8 cellular contexts compared by ENCODE assay signal in the genomic region with DNA sequence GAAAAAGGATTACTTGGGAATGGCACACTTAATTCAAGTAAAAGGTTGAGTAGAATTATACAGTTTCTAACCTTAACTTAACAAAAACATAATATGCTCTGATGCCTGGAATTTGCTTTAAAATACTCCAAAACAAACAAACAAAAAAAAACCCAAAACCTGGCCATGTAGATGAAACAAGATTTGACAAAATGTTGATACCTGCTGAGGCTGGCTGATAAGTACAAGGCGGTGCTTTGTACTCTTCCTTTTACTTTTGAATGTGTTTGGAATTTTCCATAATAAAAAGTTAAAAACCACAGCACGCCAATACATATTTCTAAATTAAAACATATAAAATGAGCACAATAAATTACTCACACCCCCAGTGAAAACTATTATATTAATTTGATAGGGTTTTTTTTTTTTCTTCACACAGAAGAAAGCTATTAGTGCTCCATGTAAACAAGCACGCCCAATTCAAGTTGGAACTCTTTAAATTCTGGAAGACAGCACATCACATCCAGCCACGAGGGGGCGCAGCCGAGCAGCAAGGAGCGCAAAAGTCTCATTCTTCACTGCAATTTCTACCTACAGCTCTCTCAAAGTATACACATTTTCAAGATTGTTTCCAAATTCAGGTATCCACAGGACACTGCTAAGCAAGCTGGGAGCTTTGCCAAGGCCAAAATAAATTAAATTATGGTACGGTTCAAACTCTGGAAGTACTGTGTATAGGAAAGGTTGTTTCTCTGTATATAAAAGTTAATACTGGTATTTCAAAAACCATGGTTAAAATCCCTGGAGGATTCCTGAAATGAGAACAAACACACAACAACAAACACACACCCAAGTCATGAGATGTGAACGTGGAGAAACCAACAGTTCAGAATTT. TPM values are rescaled to one million over a fixed set of nuclear protein-coding genes. Genes with fewer than 3 reads are reported as not detected.
DNase-seq lines count a peak whose midpoint lies in the region; ATAC-seq, FAIRE-seq and TF ChIP-seq lines count a peak whose summit lies in the region.

No MANE protein-coding gene starts in this region.

- H3K4me3 ChIP-seq in BLaER1 treated with 17β-estradiol and CSF1 and Interleukin-3, amounts not matched to agents 10 nM and 100 nM: no peak overlapping the region
- peak overlapping the region; percentile 56 for H3K4me3 ChIP-seq in OCI-LY1 (ENCODE audit: low read depth, low read length, poor library complexity, severe bottlenecking)

- DNase-seq in HTR-8/SVneo (ENCODE audit: insufficient read length, low spot score) (peak; percentile 59), activated T-cell treated with anti-CD3 and anti-CD28 coated beads for 24 hours (ENCODE audit: low read depth) (peak; percentile 76), erythroblast (lab: John Stamatoyannopoulos, UW) (peak; percentile 83 to 93)
- DNase-seq in natural killer cell treated with Interleukin-12 subunit alpha and Interleukin-12 subunit beta and Interleukin-15 and Interleukin-18, amount 100 ng/mL, for 72 hours (ENCODE audit: low spot score): peak; percentile 84
- DNase-seq in stimulated activated naive CD4-positive, alpha-beta T cell treated with Interleukin-2 at 50 U/mL for 16 hours (lab: John Stamatoyannopoulos, UW): peak; percentile 75

- H3K4me1 Mint-ChIP-seq in natural killer cell treated with Interleukin-12 subunit alpha and Interleukin-12 subunit beta and Interleukin-15 and Interleukin-18, amount 100 ng/mL, for 72 hours (ENCODE audit: low read depth in 2 of 2): peaks cover 34 to 51% of the 10 kb centered on the region in 2 donors

- FAIRE-seq in HTR-8/SVneo (lab: Jason Lieb, UNC): no peak

- H3K4me2 ChIP-seq in BLaER1 treated with 17β-estradiol and CSF1 and Interleukin-3, amounts not matched to agents 10 nM and 100 nM: peak overlapping the region; percentile 78 to 99 (median 92); a peak in 20 of 22 replicates
- peak overlapping the region; percentile 82 for H3K4me2 ChIP-seq in OCI-LY1 (ENCODE audit: low read length)

- H3K27me3 ChIP-seq in BLaER1 treated with 17β-estradiol and CSF1 and Interleukin-3, amounts not matched to agents 10 nM and 100 nM: no peaks in the 10 kb centered on the region
- H3K27me3 ChIP-seq in OCI-LY1 (ENCODE audit: insufficient read depth, low read length): no peaks in the 10 kb centered on the region

- peak; percentile 97 for TF ChIP-seq CTCF in OCI-LY1 (IDR thresholded peaks at IDR 0.05; ENCODE audit: low read length)

- H3K36me3 ChIP-seq in BLaER1 treated with 17β-estradiol and CSF1 and Interleukin-3, amounts not matched to agents 10 nM and 100 nM: peaks cover 0 to 6% (median 0%) of the 10 kb centered on the region in 11 experiments; a peak in 1 of 22 replicates
- H3K36me3 ChIP-seq in OCI-LY1 (ENCODE audit: insufficient read depth, low read length): peaks cover 9% of the 10 kb centered on the region; the same call in 1 of the 2 replicates

- peaks cover 33 to 97% (median 78%) of the 10 kb centered on the region in 11 experiments; a peak in 21 of 22 replicates for H4K20me1 ChIP-seq in BLaER1 treated with 17β-estradiol and CSF1 and Interleukin-3, amounts not matched to agents 10 nM and 100 nM
- H4K20me1 ChIP-seq in OCI-LY1 (ENCODE audit: insufficient read depth, low read length): peaks cover 2% of the 10 kb centered on the region; the same call in 1 of the 2 replicates

- H3K9ac ChIP-seq in BLaER1 treated with 17β-estradiol and CSF1 and Interleukin-3, amounts not matched to agents 10 nM and 100 nM: peak overlapping the region in 7 of 11 experiments; percentile 6 to 86 (median 79); a peak in 7 of 22 replicates
- peak overlapping the region; percentile 61; the same call in 1 of the 2 replicates for H3K9ac ChIP-seq in OCI-LY1 (ENCODE audit: low read length)

- no peaks in the 10 kb centered on the region for H3K9me3 Mint-ChIP-seq in natural killer cell treated with Interleukin-12 subunit alpha and Interleukin-12 subunit beta and Interleukin-15 and Interleukin-18, amount 100 ng/mL, for 72 hours

- ATAC-seq in natural killer cell treated with Interleukin-12 subunit alpha and Interleukin-12 subunit beta and Interleukin-15 and Interleukin-18, amount 100 ng/mL, for 72 hours: no peak
- ATAC-seq in GM19351 (IDR thresholded peaks at IDR 0.05; ENCODE audit: unreplicated experiment): no peak

- no peaks in the 10 kb centered on the region for H3K9me3 ChIP-seq in BLaER1 treated with 17β-estradiol and CSF1 and Interleukin-3, amounts not matched to agents 10 nM and 100 nM (replicated peaks in 1 of 11)
- H3K9me3 ChIP-seq in OCI-LY1 (ENCODE audit: low read length): no peaks in the 10 kb centered on the region

- H3K79me2 ChIP-seq in OCI-LY1 (ENCODE audit: insufficient read depth, low read length): peaks cover 99% of the 10 kb centered on the region

- no peak overlapping the region for H2AFZ ChIP-seq in OCI-LY1 (ENCODE audit: low read length)

- H3K27me3 Mint-ChIP-seq in natural killer cell treated with Interleukin-12 subunit alpha and Interleukin-12 subunit beta and Interleukin-15 and Interleukin-18, amount 100 ng/mL, for 72 hours: no peaks in the 10 kb centered on the region

- H3K27ac Mint-ChIP-seq in natural killer cell treated with Interleukin-12 subunit alpha and Interleukin-12 subunit beta and Interleukin-15 and Interleukin-18, amount 100 ng/mL, for 72 hours: peak overlapping the region in 1 of 2 donors; percentile 43

- H3K4me3 Mint-ChIP-seq in natural killer cell treated with Interleukin-12 subunit alpha and Interleukin-12 subunit beta and Interleukin-15 and Interleukin-18, amount 100 ng/mL, for 72 hours: peak overlapping the region; percentile 87

- H3K27ac ChIP-seq in BLaER1 treated with 17β-estradiol and CSF1 and Interleukin-3, amounts not matched to agents 10 nM and 100 nM: peak overlapping the region in 3 of 11 experiments; percentile 73 to 91 (median 89); a peak in 4 of 22 replicates
- H3K27ac ChIP-seq in OCI-LY1 (ENCODE audit: low read depth, low read length, poor library complexity, severe bottlenecking): peak overlapping the region; percentile 91

- H3F3A ChIP-seq in OCI-LY1 (ENCODE audit: insufficient read depth, low read length): 0 out of 2 replicates have a peak, but pooled peaks cover 13% of the 10 kb centered on the region

- no peaks in the 10 kb centered on the region for H3K9me2 ChIP-seq in OCI-LY1 (ENCODE audit: low read depth, low read length)

- H3K36me3 Mint-ChIP-seq in natural killer cell treated with Interleukin-12 subunit alpha and Interleukin-12 subunit beta and Interleukin-15 and Interleukin-18, amount 100 ng/mL, for 72 hours: no peaks in the 10 kb centered on the region

- no peak for TF ChIP-seq POLR2A in erythroblast (IDR thresholded peaks at IDR 0.05; ENCODE audit: low read length)

- peaks cover 38 to 80% (median 58%) of the 10 kb centered on the region in 10 experiments for H3K4me1 ChIP-seq in BLaER1 treated with 17β-estradiol and CSF1 and Interleukin-3, amounts not matched to agents 10 nM and 100 nM
- H3K4me1 ChIP-seq in OCI-LY1 (ENCODE audit: insufficient read depth, low read length, severe bottlenecking): peaks cover 100% of the 10 kb centered on the region

RNA-seq across cellular contexts. Expression of a gene that starts 7.5 kb away (rescaled TPM):
- total RNA-seq in natural killer cell treated with Interleukin-12 subunit alpha and Interleukin-12 subunit beta and Interleukin-15 and Interleukin-18, amount 100 ng/mL, for 72 hours: 10 to 100 TPM; 15.6 to 23.9 TPM
